1 cellular context compared by ENCODE assay signal in genomic region chr12:45259732-45260480, GRCh38.
A peak's percentile ranks its signal among the peaks of the same experiment; 100 is the strongest.
TF ChIP-seq lines count a peak whose summit lies in the region.

No MANE protein-coding gene starts in this region.

TF ChIP-seq in K562, 482 proteins besides CTCF, POLR2A, EP300 and RAD21 (continued from another document):
- TF ChIP-seq ZNF395 (CRISPR knock-in tag; IDR thresholded peaks at IDR 0.05) (no peak), CBX2 (IDR thresholded peaks at IDR 0.05; ENCODE audit: insufficient read depth, low read length, poor library complexity, severe bottlenecking) (no peak), MAX (CRISPR knock-in tag; IDR thresholded peaks at IDR 0.05) (no peak), RFX5 (IDR thresholded peaks at IDR 0.05; ENCODE audit: low read depth, low read length) (no peak), SRSF1 (IDR thresholded peaks at IDR 0.05; ENCODE audit: low read depth, low read length) (no peak), ZNF121 (CRISPR knock-in tag; conservative IDR thresholded peaks at IDR 0.05) (no peak), IRF2 (CRISPR knock-in tag; IDR thresholded peaks at IDR 0.05) (no peak), KDM4B (IDR thresholded peaks at IDR 0.05; ENCODE audit: borderline replicate concordance in 2 of 2, low read depth in 1 of 2) (no peak), GABPA (tag; conservative IDR thresholded peaks at IDR 0.05; ENCODE audit: low read depth) (peak; percentile 41; the same call in 1 of the 2 replicates), GATAD2A (IDR thresholded peaks at IDR 0.05) (no peak), NFIX (CRISPR knock-in tag; IDR thresholded peaks at IDR 0.05; ENCODE audit: low read depth) (no peak), LARP7 (IDR thresholded peaks at IDR 0.05) (no peak), TCF3 (CRISPR knock-in tag; IDR thresholded peaks at IDR 0.05) (no peak), SRSF3 (IDR thresholded peaks at IDR 0.05; ENCODE audit: insufficient read depth, low read length) (no peak), SMARCA4 (IDR thresholded peaks at IDR 0.05) (peak; percentile 41; the same call in 1 of the 2 replicates), NFRKB (IDR thresholded peaks at IDR 0.05; ENCODE audit: low read depth) (no peak), FOSL1 (tag; conservative IDR thresholded peaks at IDR 0.05) (no peak), CEBPB (tag; IDR thresholded peaks at IDR 0.05) (peak; percentile 41), RBM34 (IDR thresholded peaks at IDR 0.05; ENCODE audit: borderline replicate concordance, insufficient read depth, low read length) (no peak), U2AF2 (optimal IDR thresholded peaks at IDR 0.05; ENCODE audit: low read depth, low read length) (no peak), ZNF561 (CRISPR knock-in tag; conservative IDR thresholded peaks at IDR 0.05) (no peak), GATA2 (CRISPR knock-in tag; IDR thresholded peaks at IDR 0.05) (0 out of 2 replicates have a peak, but pooled peaks have one; percentile 9), HMGN3 (IDR thresholded peaks at IDR 0.05; ENCODE audit: borderline replicate concordance, extremely low read depth, insufficient read length, low read depth, low read length) (no peak), NUFIP1 (IDR thresholded peaks at IDR 0.05; ENCODE audit: partially characterized antibody) (no peak), CHD1 (IDR thresholded peaks at IDR 0.05; ENCODE audit: low read length) (no peak)
TF ChIP-seq in K562: peak in this region for 20.
